28 cellular contexts compared by ENCODE assay signal in genomic region chr12:7583471-7583870, GRCh38.
DNase-seq lines count a peak whose midpoint lies in the region; ATAC-seq, FAIRE-seq and TF ChIP-seq lines count a peak whose summit lies in the region.
"Had no signal": no experiment of that assay in that cellular context is flagged by ENCODE, and none has a peak within 500 bp of the region (broad histone marks: within the 10 kb centered on the region; RNA-seq: fewer than 3 reads in every experiment).

No MANE protein-coding gene starts in this region.

- ATAC-seq in lung (ENCODE audit: insufficient read depth, low FRiP score) (peak; percentile 19), HG02885 (IDR thresholded peaks at IDR 0.05; ENCODE audit: poor library complexity, unreplicated experiment) (no peak)

- no peak for TF ChIP-seq POLR2A in breast epithelium (IDR thresholded peaks at IDR 0.05)

- no peaks in the 10 kb centered on the region for H3K9me3 Mint-ChIP-seq in MCF 10A (ENCODE audit: unreplicated experiment)
- H3K9me3 Mint-ChIP-seq: HFFc6 had no signal

- no peaks in the 10 kb centered on the region for H3K27me3 ChIP-seq in breast epithelium
- no peaks in the 10 kb centered on the region for H3K27me3 ChIP-seq in lung (ENCODE audit: control insufficient read depth, insufficient read depth)

- H3K4me1 Mint-ChIP-seq in MCF 10A (ENCODE audit: insufficient read depth, unreplicated experiment) = peaks cover 11% of the 10 kb centered on the region
- H3K4me1 Mint-ChIP-seq: H9 had no signal

- H3K36me3 Mint-ChIP-seq in MCF 10A (ENCODE audit: insufficient read depth, unreplicated experiment) = no peaks in the 10 kb centered on the region

- no peak overlapping the region for H3K4me3 Mint-ChIP-seq in MCF 10A (ENCODE audit: unreplicated experiment)
- H3K4me3 Mint-ChIP-seq: CD14-positive monocyte, H9, HFFc6 had no signal

- TF ChIP-seq CTCF in MCF 10A (IDR thresholded peaks at IDR 0.05; ENCODE audit: unreplicated experiment) (no peak), breast epithelium (IDR thresholded peaks at IDR 0.05) (no peak), lung (IDR thresholded peaks at IDR 0.05; ENCODE audit: control extremely low read depth, extremely low read depth) (no peak)

- H3K27ac ChIP-seq in breast epithelium (no peak overlapping the region), epithelial cell of prostate (peak overlapping the region; percentile 41), lung (ENCODE audit: low read depth in 1 of 2, low read length in 1 of 2) (no peak overlapping the region)
- H3K27ac ChIP-seq: RWPE1 had no signal

- WGBS in lung, 2 donors = 65 to 74% methylated on average over 6 of the region's 6 CpGs

- FAIRE-seq in urothelium cell line (lab: Jason Lieb, UNC) (no peak), RCC 7860 (lab: Jason Lieb, UNC) (no peak)
- FAIRE-seq: GM12891 had no signal

- no peak overlapping the region for H3K4me3 ChIP-seq in breast epithelium
- H3K4me3 ChIP-seq in lung = no peak overlapping the region

- H3K9me3 ChIP-seq in breast epithelium = peaks cover 0 to 11% of the 10 kb centered on the region in 2 donors
- H3K9me3 ChIP-seq in lung (ENCODE audit: control insufficient read depth in 2 of 2, insufficient read depth in 1 of 2, low read length in 1 of 2) = no peaks in the 10 kb centered on the region
- H3K9me3 ChIP-seq: BE2C had no signal

- intact Hi-C loops in MCF 10A (cut with micrococcal nuclease) = no loop called here
- intact Hi-C loops in breast epithelium (cut with DNase I; ENCODE audit: low total_unique reads) = no loop called here

- H3K27me3 Mint-ChIP-seq in MCF 10A (ENCODE audit: insufficient read depth, unreplicated experiment) = no peaks in the 10 kb centered on the region

- H3K4me1 ChIP-seq in breast epithelium (no peaks in the 10 kb centered on the region), lung (ENCODE audit: control insufficient read depth in 2 of 2, insufficient read depth in 2 of 2, low read length in 2 of 2) (peaks cover 0 to under 1% of the 10 kb centered on the region in 2 donors)
- H3K4me1 ChIP-seq: BE2C had no signal

- H3K27ac Mint-ChIP-seq in MCF 10A (ENCODE audit: low read depth, unreplicated experiment) = peak overlapping the region; percentile 57
- H3K27ac Mint-ChIP-seq: CD14-positive monocyte, H9, HFFc6 had no signal

- CTCF ChIA-PET in MCF 10A (lab: Yijun Ruan, JAX) = interaction anchor here (0.9 to 5.9 kb wide), 3 partner anchors 32 to 55 kb away, joined by 3 to 65 read pairs (median 7); no protein-coding TSS in a partner anchor

- no peak for DNase-seq in MCF 10A (ENCODE audit: unreplicated experiment)
- no peak for DNase-seq in breast epithelium (ENCODE audit: low spot score in 2 of 2)
- no peak for DNase-seq in epithelial cell of prostate (ENCODE audit: low read depth, low spot score)
- DNase-seq in lung (ENCODE audit: low spot score) = no peak
- DNase-seq in urothelium cell line (ENCODE audit: low spot score) = peak; percentile 10
- no peak for DNase-seq in RCC 7860 (ENCODE audit: low spot score)
- DNase-seq in COR-L47 (lab: John Stamatoyannopoulos, UW) = no peak
- DNase-seq: 8988T, ACHN, BE2C, DMS79 treated with DMSO at 0.1 percent for 48 hours, GF-D8, H9, IMR-90, KG1, NCI-H1048, NCI-H1417, NCI-H1694, NCI-H2029 treated with DMSO at 0.1 percent for 48 hours, NCI-H446 treated with DMSO at 0.1 percent for 48 hours, NCI-H526, NCI-H82, SHP77 had no signal

- H3K36me3 ChIP-seq in breast epithelium = no peaks in the 10 kb centered on the region
- H3K36me3 ChIP-seq in lung (ENCODE audit: control insufficient read depth in 2 of 2, insufficient read depth in 2 of 2, low read length in 2 of 2) = no peaks in the 10 kb centered on the region
- H3K36me3 ChIP-seq: BE2C had no signal

- no TSS peak for BruUV-seq in MCF 10A (replicated peaks; lab: Mats Ljungman, UMichigan)

- POLR2A ChIA-PET in MCF 10A (lab: Yijun Ruan, JAX) = no interaction called here
